ENCODE assay signal across 21 cellular contexts in genomic region chr6:151022492-151022891, GRCh38.
DNase-seq lines count a peak whose midpoint lies in the region; ATAC-seq and TF ChIP-seq lines count a peak whose summit lies in the region.
"Had no signal": no experiment of that assay in that cellular context is flagged by ENCODE, and none has a peak within 500 bp of the region (broad histone marks: within the 10 kb centered on the region; RNA-seq: fewer than 3 reads in every experiment).

No MANE protein-coding gene starts in this region.

- H2AFZ ChIP-seq in neural progenitor cell (replicated peaks): no peak overlapping the region

- in situ Hi-C loops in SK-MEL-5 (cut with HindIII; ENCODE audit: low pct_unique_long_range_greater_than_20kb, low sequenced_read_pairs): loop anchor here (25.0 kb wide), 1 partner anchor 290 kb away; no protein-coding TSS in a partner anchor

- H3K36me3 Mint-ChIP-seq in glutamatergic neuron (ENCODE audit: unreplicated experiment) (no peaks in the 10 kb centered on the region), neural progenitor cell (peaks cover 9% of the 10 kb centered on the region), T-cell (peaks cover 25% of the 10 kb centered on the region)
- peaks cover 49% of the 10 kb centered on the region for H3K36me3 Mint-ChIP-seq in stimulated activated effector memory CD8-positive, alpha-beta T cell treated with anti-CD3 and anti-CD28 coated beads, Interleukin-12 subunit alpha, Interleukin-12 subunit beta, amount 100 ng/mL, for 72 hours
- peaks cover 58% of the 10 kb centered on the region for H3K36me3 Mint-ChIP-seq in activated CD8-positive, alpha-beta T cell treated with anti-CD3 and anti-CD28 coated beads for 36 hours (ENCODE audit: low read depth)

- no peak for ATAC-seq in stimulated activated effector memory CD8-positive, alpha-beta T cell treated with anti-CD3 and anti-CD28 coated beads, Interleukin-12 subunit alpha, Interleukin-12 subunit beta, amount 100 ng/mL, for 72 hours
- no peak for ATAC-seq in activated CD8-positive, alpha-beta T cell treated with anti-CD3 and anti-CD28 coated beads for 36 hours
- ATAC-seq in T-cell (replicated peaks in 1 of 4): no peak
- ATAC-seq: activated CD4-positive, alpha-beta T cell treated with anti-CD3 and anti-CD28 coated beads for 36 hours; activated CD8-positive, alpha-beta memory T cell treated with anti-CD3 and anti-CD28 coated beads, Interleukin-2, amount 10 ng/mL, durations not matched to agents 7 days and 5 days; activated T-helper 17 cell treated with anti-CD3 and anti-CD28 coated beads, Interleukin-2, amount 50 U/mL, for 72 hours; body of pancreas; natural killer cell treated with Interleukin-12 subunit alpha and Interleukin-12 subunit beta and Interleukin-15 and Interleukin-18, amount 100 ng/mL, for 72 hours had no signal

- no peaks in the 10 kb centered on the region for H4K20me1 ChIP-seq in neural progenitor cell (ENCODE audit: low read depth)

- intact Hi-C loops in activated CD8-positive, alpha-beta T cell treated with anti-CD3 and anti-CD28 coated beads for 36 hours (cut with micrococcal nuclease): no loop called here

- H3K27me3 Mint-ChIP-seq in glutamatergic neuron (ENCODE audit: unreplicated experiment): peaks cover 2% of the 10 kb centered on the region
- H3K27me3 Mint-ChIP-seq in neural progenitor cell (ENCODE audit: insufficient read depth, low read depth): peaks cover 3% of the 10 kb centered on the region
- H3K27me3 Mint-ChIP-seq in activated CD8-positive, alpha-beta T cell treated with anti-CD3 and anti-CD28 coated beads for 36 hours: no peaks in the 10 kb centered on the region
- H3K27me3 Mint-ChIP-seq in T-cell: no peaks in the 10 kb centered on the region
- H3K27me3 Mint-ChIP-seq: activated CD4-positive, alpha-beta T cell treated with anti-CD3 and anti-CD28 coated beads for 36 hours; activated CD8-positive, alpha-beta memory T cell treated with anti-CD3 and anti-CD28 coated beads, Interleukin-2, amount 10 ng/mL, durations not matched to agents 7 days and 5 days; activated T-helper 17 cell treated with anti-CD3 and anti-CD28 coated beads, Interleukin-2, amount 50 U/mL, for 72 hours; natural killer cell treated with Interleukin-12 subunit alpha and Interleukin-12 subunit beta and Interleukin-15 and Interleukin-18, amount 100 ng/mL, for 72 hours; type B pancreatic cell had no signal

- CTCF ChIA-PET in activated CD8-positive, alpha-beta T cell treated with anti-CD3 and anti-CD28 coated beads for 36 hours (lab: Charles Lee): interaction anchor here (1.0 to 3.3 kb wide), 3 partner anchors 8 to 312 kb away, joined by 3 to 17 read pairs (median 16); no protein-coding TSS in a partner anchor
- CTCF ChIA-PET in T-cell (lab: Charles Lee): no interaction called here

- H3K4me1 ChIP-seq in neural progenitor cell: peaks cover 12% of the 10 kb centered on the region
- H3K4me1 ChIP-seq: prostate gland had no signal

- no peaks in the 10 kb centered on the region for H3K36me3 ChIP-seq in neural progenitor cell
- H3K36me3 ChIP-seq: prostate gland had no signal

- no peak for TF ChIP-seq CTCF in glutamatergic neuron (IDR thresholded peaks at IDR 0.05; ENCODE audit: partially characterized antibody, unreplicated experiment)
- TF ChIP-seq CTCF in neural progenitor cell (IDR thresholded peaks at IDR 0.05): no peak
- TF ChIP-seq CTCF in activated CD8-positive, alpha-beta T cell treated with anti-CD3 and anti-CD28 coated beads for 36 hours (IDR thresholded peaks at IDR 0.05): no peak

- no peak overlapping the region for H3K4me2 ChIP-seq in neural progenitor cell

- POLR2A ChIA-PET in activated CD8-positive, alpha-beta T cell treated with anti-CD3 and anti-CD28 coated beads for 36 hours (lab: Charles Lee): no interaction called here
- POLR2A ChIA-PET in T-cell (lab: Charles Lee): no interaction called here

- no peaks in the 10 kb centered on the region for H3K79me2 ChIP-seq in neural progenitor cell (ENCODE audit: low read depth)

- no peak overlapping the region for H3K9ac ChIP-seq in neural progenitor cell

- H3F3A ChIP-seq in neural progenitor cell (ENCODE audit: low read depth): no peaks in the 10 kb centered on the region

- no peak overlapping the region for H3K27ac ChIP-seq in neural progenitor cell
- H3K27ac ChIP-seq: body of pancreas had no signal

- no peaks in the 10 kb centered on the region for H3K27me3 ChIP-seq in neural progenitor cell
- H3K27me3 ChIP-seq: body of pancreas had no signal

- DNase-seq in EH (ENCODE audit: low read depth) (peak; percentile 34), SK-MEL-5 (ENCODE audit: low read depth, low spot score) (peak; percentile 8), glutamatergic neuron (peak; percentile 35), neural progenitor cell (ENCODE audit: low spot score) (peak; percentile 29), NCI-H146 treated with DMSO at 0.1 percent for 48 hours (lab: John Stamatoyannopoulos, UW; ENCODE audit: unreplicated experiment) (no peak), T-cell (no peak)
- no peak for DNase-seq in stimulated activated effector memory CD8-positive, alpha-beta T cell treated with anti-CD3 and anti-CD28 coated beads, Interleukin-12 subunit alpha, Interleukin-12 subunit beta, amount 100 ng/mL, for 72 hours (ENCODE audit: low spot score in 2 of 2)
- no peak for DNase-seq in activated CD8-positive, alpha-beta T cell treated with anti-CD3 and anti-CD28 coated beads for 36 hours
- DNase-seq: activated CD4-positive, alpha-beta T cell treated with anti-CD3 and anti-CD28 coated beads for 36 hours; activated CD8-positive, alpha-beta memory T cell treated with anti-CD3 and anti-CD28 coated beads, Interleukin-2, amount 10 ng/mL, durations not matched to agents 7 days and 5 days; body of pancreas; DMS79 treated with DMSO at 0.1 percent for 48 hours; NCI-H1417; NCI-H2171 treated with DMSO at 0.1 percent for 48 hours; NCI-H526 treated with DMSO at 0.1 percent for 48 hours; Right ventricle myocardium superior; stimulated activated CD4-positive, alpha-beta T cell treated with anti-CD3 and anti-CD28 coated beads, Interleukin-4, amount 100 ng/mL, for 4 hours had no signal

- peak overlapping the region; percentile 73 for H3K27ac Mint-ChIP-seq in glutamatergic neuron (ENCODE audit: unreplicated experiment)
- peak overlapping the region; percentile 13 for H3K27ac Mint-ChIP-seq in neural progenitor cell
- H3K27ac Mint-ChIP-seq in stimulated activated effector memory CD8-positive, alpha-beta T cell treated with anti-CD3 and anti-CD28 coated beads, Interleukin-12 subunit alpha, Interleukin-12 subunit beta, amount 100 ng/mL, for 72 hours: no peak overlapping the region
- no peak overlapping the region for H3K27ac Mint-ChIP-seq in activated CD8-positive, alpha-beta T cell treated with anti-CD3 and anti-CD28 coated beads for 36 hours
- no peak overlapping the region for H3K27ac Mint-ChIP-seq in T-cell
- H3K27ac Mint-ChIP-seq: activated CD4-positive, alpha-beta T cell treated with anti-CD3 and anti-CD28 coated beads for 36 hours; activated CD8-positive, alpha-beta memory T cell treated with anti-CD3 and anti-CD28 coated beads, Interleukin-2, amount 10 ng/mL, durations not matched to agents 7 days and 5 days; activated T-helper 17 cell treated with anti-CD3 and anti-CD28 coated beads, Interleukin-2, amount 50 U/mL, for 72 hours; natural killer cell treated with Interleukin-12 subunit alpha and Interleukin-12 subunit beta and Interleukin-15 and Interleukin-18, amount 100 ng/mL, for 72 hours had no signal

- H3K4me1 Mint-ChIP-seq in glutamatergic neuron (ENCODE audit: low read depth, unreplicated experiment) (peaks cover 19% of the 10 kb centered on the region), neural progenitor cell (peaks cover 30% of the 10 kb centered on the region), T-cell (no peaks in the 10 kb centered on the region)
- no peaks in the 10 kb centered on the region for H3K4me1 Mint-ChIP-seq in stimulated activated effector memory CD8-positive, alpha-beta T cell treated with anti-CD3 and anti-CD28 coated beads, Interleukin-12 subunit alpha, Interleukin-12 subunit beta, amount 100 ng/mL, for 72 hours
- peaks cover under 1% of the 10 kb centered on the region for H3K4me1 Mint-ChIP-seq in activated CD8-positive, alpha-beta T cell treated with anti-CD3 and anti-CD28 coated beads for 36 hours (ENCODE audit: low read depth)
- H3K4me1 Mint-ChIP-seq: activated CD4-positive, alpha-beta T cell treated with anti-CD3 and anti-CD28 coated beads for 36 hours; activated T-helper 17 cell treated with anti-CD3 and anti-CD28 coated beads, Interleukin-2, amount 50 U/mL, for 72 hours had no signal

- no peaks in the 10 kb centered on the region for H3K9me3 ChIP-seq in neural progenitor cell (ENCODE audit: low read depth)
- H3K9me3 ChIP-seq: body of pancreas, prostate gland had no signal

- H3K9me3 Mint-ChIP-seq in glutamatergic neuron (ENCODE audit: unreplicated experiment): peaks cover 4% of the 10 kb centered on the region
- H3K9me3 Mint-ChIP-seq in neural progenitor cell: no peaks in the 10 kb centered on the region
- H3K9me3 Mint-ChIP-seq in stimulated activated effector memory CD8-positive, alpha-beta T cell treated with anti-CD3 and anti-CD28 coated beads, Interleukin-12 subunit alpha, Interleukin-12 subunit beta, amount 100 ng/mL, for 72 hours: no peaks in the 10 kb centered on the region
- H3K9me3 Mint-ChIP-seq in activated CD8-positive, alpha-beta T cell treated with anti-CD3 and anti-CD28 coated beads for 36 hours: no peaks in the 10 kb centered on the region
- H3K9me3 Mint-ChIP-seq in T-cell: peaks cover 0 to 3% (median 0%) of the 10 kb centered on the region in 3 donors
- H3K9me3 Mint-ChIP-seq: activated T-helper 17 cell treated with anti-CD3 and anti-CD28 coated beads, Interleukin-2, amount 50 U/mL, for 72 hours; natural killer cell treated with Interleukin-12 subunit alpha and Interleukin-12 subunit beta and Interleukin-15 and Interleukin-18, amount 100 ng/mL, for 72 hours had no signal

- H3K4me3 Mint-ChIP-seq in glutamatergic neuron (ENCODE audit: unreplicated experiment): peak overlapping the region; percentile 53
- no peak overlapping the region for H3K4me3 Mint-ChIP-seq in neural progenitor cell
- H3K4me3 Mint-ChIP-seq in stimulated activated effector memory CD8-positive, alpha-beta T cell treated with anti-CD3 and anti-CD28 coated beads, Interleukin-12 subunit alpha, Interleukin-12 subunit beta, amount 100 ng/mL, for 72 hours: no peak overlapping the region
- no peak overlapping the region for H3K4me3 Mint-ChIP-seq in activated CD8-positive, alpha-beta T cell treated with anti-CD3 and anti-CD28 coated beads for 36 hours
- no peak overlapping the region for H3K4me3 Mint-ChIP-seq in T-cell
- H3K4me3 Mint-ChIP-seq: activated CD4-positive, alpha-beta T cell treated with anti-CD3 and anti-CD28 coated beads for 36 hours; activated CD8-positive, alpha-beta memory T cell treated with anti-CD3 and anti-CD28 coated beads, Interleukin-2, amount 10 ng/mL, durations not matched to agents 7 days and 5 days; activated T-helper 17 cell treated with anti-CD3 and anti-CD28 coated beads, Interleukin-2, amount 50 U/mL, for 72 hours; natural killer cell treated with Interleukin-12 subunit alpha and Interleukin-12 subunit beta and Interleukin-15 and Interleukin-18, amount 100 ng/mL, for 72 hours; type B pancreatic cell had no signal

- no peak overlapping the region for H3K4me3 ChIP-seq in neural progenitor cell
- H3K4me3 ChIP-seq: body of pancreas, prostate gland had no signal

Comparison
In these comparisons a context has a peak if more than half of its experiments do, and no peak if none do; other contexts are left out.
1. DNase-seq: peak in EH (single experiment), SK-MEL-5 (single experiment), glutamatergic neuron (single experiment) and neural progenitor cell (single experiment); none in stimulated activated effector memory CD8-positive, alpha-beta T cell treated with anti-CD3 and anti-CD28 coated beads, Interleukin-12 subunit alpha, Interleukin-12 subunit beta, amount 100 ng/mL, for 72 hours (0 of 2), activated CD8-positive, alpha-beta T cell treated with anti-CD3 and anti-CD28 coated beads for 36 hours (single experiment), NCI-H146 treated with DMSO at 0.1 percent for 48 hours (single experiment) and T-cell (0 of 34).
2. H3K27ac Mint-ChIP-seq: peak in glutamatergic neuron (single experiment) and neural progenitor cell (single experiment); none in stimulated activated effector memory CD8-positive, alpha-beta T cell treated with anti-CD3 and anti-CD28 coated beads, Interleukin-12 subunit alpha, Interleukin-12 subunit beta, amount 100 ng/mL, for 72 hours (single experiment), activated CD8-positive, alpha-beta T cell treated with anti-CD3 and anti-CD28 coated beads for 36 hours (single experiment) and T-cell (0 of 2).